ENCODE assay signal across 1 cellular context in the genomic region with DNA sequence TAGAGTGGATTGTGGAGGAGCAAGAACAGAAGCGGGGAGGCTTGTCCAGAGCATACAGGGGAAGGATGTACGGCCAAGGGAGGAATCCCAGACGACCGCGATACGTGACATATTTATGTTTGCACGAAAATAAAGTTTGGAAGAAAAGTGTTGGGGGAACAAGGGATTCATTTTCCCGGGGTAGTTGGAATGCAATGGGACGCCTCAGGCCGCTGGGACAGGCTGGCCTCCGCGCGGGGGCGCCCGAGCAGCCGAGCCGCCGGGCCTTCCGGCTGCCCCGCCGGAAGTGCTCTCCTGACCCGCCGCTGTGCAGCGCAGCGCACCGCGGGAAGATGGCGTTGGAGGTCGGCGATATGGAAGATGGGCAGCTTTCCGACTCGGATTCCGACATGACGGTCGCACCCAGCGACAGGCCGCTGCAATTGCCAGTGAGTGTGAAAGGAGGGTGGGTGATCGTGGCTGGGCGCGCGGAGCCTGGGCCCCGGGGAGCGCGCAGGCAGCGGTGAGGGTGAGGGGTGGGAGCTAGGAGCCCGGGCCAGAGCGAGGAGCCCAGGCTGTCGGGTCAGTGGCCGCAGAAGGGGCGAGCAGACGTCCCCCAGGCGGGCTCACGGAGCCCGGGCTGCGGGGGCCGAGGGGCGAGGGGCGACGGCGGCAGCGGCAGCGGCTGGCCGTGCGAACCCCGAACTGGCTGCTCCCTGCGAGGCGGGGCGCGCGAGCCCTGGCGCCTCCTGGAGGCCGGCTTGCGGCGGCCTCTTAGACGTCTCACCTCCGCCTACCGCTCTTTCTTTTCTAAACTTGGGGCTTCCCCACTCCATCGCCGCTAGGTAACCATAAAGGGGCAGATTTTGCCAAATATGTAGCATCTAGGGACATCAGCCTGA.
A peak's percentile ranks its signal among the peaks of the same experiment; 100 is the strongest.
TF ChIP-seq lines count a peak whose summit lies in the region.

A gene with protein sequence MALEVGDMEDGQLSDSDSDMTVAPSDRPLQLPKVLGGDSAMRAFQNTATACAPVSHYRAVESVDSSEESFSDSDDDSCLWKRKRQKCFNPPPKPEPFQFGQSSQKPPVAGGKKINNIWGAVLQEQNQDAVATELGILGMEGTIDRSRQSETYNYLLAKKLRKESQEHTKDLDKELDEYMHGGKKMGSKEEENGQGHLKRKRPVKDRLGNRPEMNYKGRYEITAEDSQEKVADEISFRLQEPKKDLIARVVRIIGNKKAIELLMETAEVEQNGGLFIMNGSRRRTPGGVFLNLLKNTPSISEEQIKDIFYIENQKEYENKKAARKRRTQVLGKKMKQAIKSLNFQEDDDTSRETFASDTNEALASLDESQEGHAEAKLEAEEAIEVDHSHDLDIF (plus strand): TSS at position 317 of the 881 bp plus-strand sequence. CDS start 16 bp downstream, at position 333.

TF ChIP-seq in HEK293, 187 proteins besides CTCF, POLR2A, EP300 and RAD21 (continued from another document and continues in another):
- TF ChIP-seq ZNF148 (tag by site-specific recombination; IDR thresholded peaks at IDR 0.05; ENCODE audit: borderline replicate concordance) (no peak), ZNF558 (tag by site-specific recombination; IDR thresholded peaks at IDR 0.05) (no peak), PRDM4 (tag by site-specific recombination; IDR thresholded peaks at IDR 0.05) (no peak), ZNF660 (tag by site-specific recombination; IDR thresholded peaks at IDR 0.05) (0 out of 2 replicates have a peak, but pooled peaks have one; percentile 24), ZNF175 (tag by site-specific recombination; IDR thresholded peaks at IDR 0.05) (no peak), KLF16 (tag by site-specific recombination; IDR thresholded peaks at IDR 0.05) (peak; percentile 52; the same call in 1 of the 2 replicates), ZNF202 (tag by site-specific recombination; IDR thresholded peaks at IDR 0.05; ENCODE audit: borderline replicate concordance) (no peak), ZFHX2 (tag by site-specific recombination; conservative IDR thresholded peaks at IDR 0.05) (no peak; the same call in 1 of the 2 replicates), BCL6B (tag by site-specific recombination; IDR thresholded peaks at IDR 0.05) (no peak), ZNF747 (tag by site-specific recombination; IDR thresholded peaks at IDR 0.05) (no peak), ZNF843 (tag by site-specific recombination; IDR thresholded peaks at IDR 0.05) (peak; percentile 64), ZNF677 (tag by site-specific recombination; IDR thresholded peaks at IDR 0.05) (no peak), ZNF777 (tag by site-specific recombination; IDR thresholded peaks at IDR 0.05; ENCODE audit: borderline replicate concordance) (no peak), ZNF510 (tag by site-specific recombination; IDR thresholded peaks at IDR 0.05; ENCODE audit: insufficient replicate concordance) (no peak), ZEB2 (tag by site-specific recombination; IDR thresholded peaks at IDR 0.05) (peak; percentile 15; the same call in 1 of the 2 replicates), TSHZ1 (tag by site-specific recombination; IDR thresholded peaks at IDR 0.05; ENCODE audit: borderline replicate concordance) (no peak), SP2 (tag by site-specific recombination; IDR thresholded peaks at IDR 0.05) (peak; percentile 66), MEIS1 (CRISPR knock-in tag; IDR thresholded peaks at IDR 0.05; ENCODE audit: borderline replicate concordance) (no peak), ZFP37 (tag by site-specific recombination; IDR thresholded peaks at IDR 0.05) (peak; percentile 82), HOXA7 (CRISPR knock-in tag; IDR thresholded peaks at IDR 0.05; ENCODE audit: borderline replicate concordance) (no peak), ZNF341 (tag by site-specific recombination; IDR thresholded peaks at IDR 0.05; ENCODE audit: low read depth) (0 out of 2 replicates have a peak, but pooled peaks have one; percentile 7), ZNF626 (tag by site-specific recombination; IDR thresholded peaks at IDR 0.05) (no peak), ZNF76 (tag by site-specific recombination; IDR thresholded peaks at IDR 0.05; ENCODE audit: borderline replicate concordance, low read depth) (peak; percentile 94), SP3 (tag by site-specific recombination; IDR thresholded peaks at IDR 0.05) (peak; percentile 55; the same call in 1 of the 2 replicates), TRIM28 (IDR thresholded peaks at IDR 0.05; ENCODE audit: borderline replicate concordance, low read length) (no peak), SCRT2 (tag by site-specific recombination; IDR thresholded peaks at IDR 0.05) (peak; percentile 45; the same call in 1 of the 2 replicates), SALL2 (tag by site-specific recombination; IDR thresholded peaks at IDR 0.05; ENCODE audit: borderline replicate concordance) (no peak), ZNF549 (tag by site-specific recombination; IDR thresholded peaks at IDR 0.05) (no peak), ZSCAN18 (tag by site-specific recombination; IDR thresholded peaks at IDR 0.05) (peak; percentile 52; the same call in 1 of the 2 replicates), RBAK (tag by site-specific recombination; IDR thresholded peaks at IDR 0.05) (no peak), MZF1 (tag by site-specific recombination; IDR thresholded peaks at IDR 0.05; ENCODE audit: borderline replicate concordance) (no peak), ZNF311 (tag by site-specific recombination; IDR thresholded peaks at IDR 0.05; ENCODE audit: borderline replicate concordance) (no peak), ZBTB20 (tag by site-specific recombination; IDR thresholded peaks at IDR 0.05) (peak; percentile 89), ZNF174 (tag by site-specific recombination; IDR thresholded peaks at IDR 0.05) (no peak), ZNF701 (tag by site-specific recombination; IDR thresholded peaks at IDR 0.05) (no peak), KLF10 (tag by site-specific recombination; IDR thresholded peaks at IDR 0.05) (peak; percentile 40; the same call in 1 of the 2 replicates), KLF17 (tag by site-specific recombination; IDR thresholded peaks at IDR 0.05) (peak; percentile 52; the same call in 1 of the 2 replicates), ZNF707 (tag by site-specific recombination; IDR thresholded peaks at IDR 0.05) (no peak)
- TF ChIP-seq, protein P1, sequence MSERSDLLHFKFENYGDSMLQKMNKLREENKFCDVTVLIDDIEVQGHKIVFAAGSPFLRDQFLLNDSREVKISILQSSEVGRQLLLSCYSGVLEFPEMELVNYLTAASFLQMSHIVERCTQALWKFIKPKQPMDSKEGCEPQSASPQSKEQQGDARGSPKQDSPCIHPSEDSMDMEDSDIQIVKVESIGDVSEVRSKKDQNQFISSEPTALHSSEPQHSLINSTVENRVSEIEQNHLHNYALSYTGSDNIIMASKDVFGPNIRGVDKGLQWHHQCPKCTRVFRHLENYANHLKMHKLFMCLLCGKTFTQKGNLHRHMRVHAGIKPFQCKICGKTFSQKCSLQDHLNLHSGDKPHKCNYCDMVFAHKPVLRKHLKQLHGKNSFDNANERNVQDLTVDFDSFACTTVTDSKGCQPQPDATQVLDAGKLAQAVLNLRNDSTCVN (tag by site-specific recombination; optimal IDR thresholded peaks at IDR 0.05): peak; percentile 75
- TF ChIP-seq, protein P2, sequence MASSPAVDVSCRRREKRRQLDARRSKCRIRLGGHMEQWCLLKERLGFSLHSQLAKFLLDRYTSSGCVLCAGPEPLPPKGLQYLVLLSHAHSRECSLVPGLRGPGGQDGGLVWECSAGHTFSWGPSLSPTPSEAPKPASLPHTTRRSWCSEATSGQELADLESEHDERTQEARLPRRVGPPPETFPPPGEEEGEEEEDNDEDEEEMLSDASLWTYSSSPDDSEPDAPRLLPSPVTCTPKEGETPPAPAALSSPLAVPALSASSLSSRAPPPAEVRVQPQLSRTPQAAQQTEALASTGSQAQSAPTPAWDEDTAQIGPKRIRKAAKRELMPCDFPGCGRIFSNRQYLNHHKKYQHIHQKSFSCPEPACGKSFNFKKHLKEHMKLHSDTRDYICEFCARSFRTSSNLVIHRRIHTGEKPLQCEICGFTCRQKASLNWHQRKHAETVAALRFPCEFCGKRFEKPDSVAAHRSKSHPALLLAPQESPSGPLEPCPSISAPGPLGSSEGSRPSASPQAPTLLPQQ (tag by site-specific recombination; IDR thresholded peaks at IDR 0.05): peak; percentile 51
